In genomic region chr6:148091394-148091793, GRCh38 we compare ENCODE assay signal across 26 cellular contexts.
DNase-seq lines count a peak whose midpoint lies in the region; TF ChIP-seq lines count a peak whose summit lies in the region.
"Had no signal": no experiment of that assay in that cellular context is flagged by ENCODE, and none has a peak within 500 bp of the region (broad histone marks: within the 10 kb centered on the region; RNA-seq: fewer than 3 reads in every experiment).

No MANE protein-coding gene starts in this region.

- no peak for TF ChIP-seq CTCF in HEK293 (tag by site-specific recombination; IDR thresholded peaks at IDR 0.05)

- H3K27ac ChIP-seq in HEK293 (ENCODE audit: extremely low read depth, low read depth, low read length), result no peak overlapping the region
- H3K27ac ChIP-seq: 22Rv1; A549; BLaER1; BLaER1 treated with 17β-estradiol and CSF1 and Interleukin-3, amounts not matched to agents 10 nM and 100 nM; C4-2B had no signal

- no peaks in the 10 kb centered on the region for H3K36me3 ChIP-seq in HEK293 (ENCODE audit: control insufficient read depth in 2 of 2, insufficient read depth in 1 of 2, low read length in 2 of 2)
- H3K36me3 ChIP-seq: BE2C; BLaER1; BLaER1 treated with 17β-estradiol and CSF1 and Interleukin-3, amounts not matched to agents 10 nM and 100 nM had no signal

- POLR2A ChIA-PET in HEK293 (lab: Yijun Ruan, JAX), result no interaction called here

- CTCF ChIA-PET in HEK293 (lab: Yijun Ruan, JAX), result interaction anchor here (0.7 to 1.1 kb wide), 2 partner anchors 36 to 53 kb away, joined by 3 to 4 read pairs; no protein-coding TSS in a partner anchor

- H3K4me3 ChIP-seq in HEK293 (ENCODE audit: low read depth, low read length), result no peak overlapping the region
- H3K4me3 ChIP-seq: A549; BLaER1; BLaER1 treated with 17β-estradiol and CSF1 and Interleukin-3, amounts not matched to agents 10 nM and 100 nM had no signal

- no peak for DNase-seq in SKM-1 treated with dmso at 0.1 percent for 144 hours (lab: John Stamatoyannopoulos, UW; ENCODE audit: unreplicated experiment)
- DNase-seq: 8988T; ACHN; AML-193; BE2C; C1 segment of cervical spinal cord; Caco-2; Calu3; CD4-positive, alpha-beta memory T cell; CD4-positive, alpha-beta T cell; CD4-positive, CD25-positive, alpha-beta regulatory T cell; CD8-positive, alpha-beta memory T cell; CD8-positive, alpha-beta T cell; COR-L47; DMS153; DMS53; DMS79; DMS79 treated with DMSO at 0.1 percent for 48 hours; DND-41; EL had no signal

- no peaks in the 10 kb centered on the region; the same call in 1 of the 2 replicates for H3K9me3 ChIP-seq in HEK293 (ENCODE audit: control insufficient read depth, insufficient read depth, low read depth, low read length)
- H3K9me3 ChIP-seq: A549, BE2C had no signal

- no peaks in the 10 kb centered on the region for H3K4me1 ChIP-seq in HEK293 (ENCODE audit: control insufficient read depth, insufficient read depth, low read length)
- H3K4me1 ChIP-seq: A549; BE2C; BLaER1; BLaER1 treated with 17β-estradiol and CSF1 and Interleukin-3, amounts not matched to agents 10 nM and 100 nM; Caco-2 had no signal

TF ChIP-seq in HEK293, 187 proteins besides CTCF, POLR2A, EP300 and RAD21:
- TF ChIP-seq TRIM28 (IDR thresholded peaks at IDR 0.05; ENCODE audit: borderline replicate concordance, low read length), result peak; percentile 63; the same call in 1 of the 2 replicates
- TF ChIP-seq SETDB1 (IDR thresholded peaks at IDR 0.05; ENCODE audit: insufficient read length, low read length), result peak; percentile 97
- TF ChIP-seq ZNF248 (tag by site-specific recombination; IDR thresholded peaks at IDR 0.05), result no peak
